ENCODE assay signal across 31 cellular contexts in the genomic region with DNA sequence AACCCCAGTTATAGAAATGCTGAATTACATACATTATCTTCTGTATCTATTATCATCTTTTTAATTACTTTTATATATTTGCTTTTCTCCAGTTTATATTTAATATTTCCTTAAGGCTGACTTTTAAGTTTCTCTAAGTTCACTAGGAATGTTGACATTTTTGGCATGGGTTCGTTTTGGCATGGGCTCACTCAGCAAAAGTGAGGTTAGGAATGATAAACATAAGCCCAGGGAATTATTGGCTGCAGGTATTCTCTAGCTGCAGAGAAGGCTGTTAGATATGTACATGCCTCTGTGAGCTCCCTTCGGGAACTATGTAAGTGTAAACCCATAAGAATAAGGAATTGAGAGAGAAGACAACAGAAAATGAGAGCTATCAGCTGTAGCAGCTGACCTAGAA.
"Had no signal": no experiment of that assay in that cellular context is flagged by ENCODE, and none has a peak within 500 bp of the region (broad histone marks: within the 10 kb centered on the region; RNA-seq: fewer than 3 reads in every experiment).

No MANE protein-coding gene starts in this region.

- H3K9ac ChIP-seq: SK-N-SH had no signal

- DNase-seq: activated CD4-positive, alpha-beta memory T cell treated with anti-CD3 and anti-CD28 coated beads, Interleukin-2, amount 10 ng/mL, durations not matched to agents 7 days and 5 days; activated CD4-positive, alpha-beta T cell treated with anti-CD3 and anti-CD28 coated beads for 1 hour; activated CD4-positive, alpha-beta T cell treated with anti-CD3 and anti-CD28 coated beads for 48 hours; activated CD4-positive, CD25-positive, alpha-beta regulatory T cell; activated CD8-positive, alpha-beta memory T cell treated with anti-CD3 and anti-CD28 coated beads for 24 hours; activated CD8-positive, alpha-beta memory T cell treated with anti-CD3 and anti-CD28 coated beads, Interleukin-2, amount 10 ng/mL, durations not matched to agents 7 days and 5 days; activated CD8-positive, alpha-beta memory T cell treated with anti-CD3 and anti-CD28 coated beads, Interleukin-2, amount 50 U/mL, for 48 hours; activated effector memory CD4-positive, alpha-beta T cell treated with Interleukin-2 at 50 U/mL for 16 hours; activated naive CD4-positive, alpha-beta T cell; activated naive CD8-positive, alpha-beta T cell treated with anti-CD3 and anti-CD28 coated beads, Interleukin-2, amount 10 ng/mL, durations not matched to agents 7 days and 5 days; activated T-cell treated with anti-CD3 and anti-CD28 coated beads, Interleukin-2, amount 50 U/mL, for 48 hours; central memory CD4-positive, alpha-beta T cell; Kasumi-1; KG1; NCI-H1105; NCI-H1436; NCI-H1694; NCI-H1930; NCI-H2081 treated with DMSO at 0.1 percent for 48 hours; NCI-H345; NCI-H524 treated with DMSO at 0.1 percent for 48 hours; NK-92 treated with Interleukin-12 subunit alpha and Interleukin-12 subunit beta, amount 100 ng/mL, for 24 hours; Right ventricle myocardium superior; SJCRH30; SK-N-SH; T-helper 17 cell; WERI-Rb-1 had no signal

- H3K27ac ChIP-seq: SJCRH30, WERI-Rb-1 had no signal

- H3K27ac Mint-ChIP-seq: activated CD4-positive, alpha-beta memory T cell treated with anti-CD3 and anti-CD28 coated beads, Interleukin-2, amount 10 ng/mL, durations not matched to agents 7 days and 5 days; activated CD8-positive, alpha-beta memory T cell treated with anti-CD3 and anti-CD28 coated beads, Interleukin-2, amount 10 ng/mL, durations not matched to agents 7 days and 5 days; activated naive CD4-positive, alpha-beta T cell treated with anti-CD3 and anti-CD28 coated beads, Interleukin-2, amount 50 U/mL, for 24 hours; activated naive CD8-positive, alpha-beta T cell treated with anti-CD3 and anti-CD28 coated beads, Interleukin-2, amount 10 ng/mL, durations not matched to agents 7 days and 5 days; brain; T-helper 17 cell had no signal

- H3K36me3 ChIP-seq: SJCRH30, WERI-Rb-1 had no signal

- ATAC-seq: activated CD8-positive, alpha-beta memory T cell treated with anti-CD3 and anti-CD28 coated beads, Interleukin-2, amount 10 ng/mL, durations not matched to agents 7 days and 5 days; T-helper 17 cell had no signal

- H3K9me3 ChIP-seq: SJCRH30, SK-N-SH had no signal

- FAIRE-seq: astrocyte, colon had no signal

- H3K36me3 Mint-ChIP-seq: activated CD8-positive, alpha-beta memory T cell treated with anti-CD3 and anti-CD28 coated beads, Interleukin-2, amount 10 ng/mL, durations not matched to agents 7 days and 5 days; activated naive CD4-positive, alpha-beta T cell treated with anti-CD3 and anti-CD28 coated beads, Interleukin-2, amount 50 U/mL, for 24 hours; activated naive CD8-positive, alpha-beta T cell treated with anti-CD3 and anti-CD28 coated beads, Interleukin-2, amount 10 ng/mL, durations not matched to agents 7 days and 5 days; brain had no signal

- H3K4me3 ChIP-seq: SJCRH30 had no signal

- H3K9me3 Mint-ChIP-seq: activated CD4-positive, alpha-beta memory T cell treated with anti-CD3 and anti-CD28 coated beads, Interleukin-2, amount 10 ng/mL, durations not matched to agents 7 days and 5 days; activated naive CD4-positive, alpha-beta T cell treated with anti-CD3 and anti-CD28 coated beads, Interleukin-2, amount 50 U/mL, for 24 hours; activated naive CD8-positive, alpha-beta T cell treated with anti-CD3 and anti-CD28 coated beads, Interleukin-2, amount 10 ng/mL, durations not matched to agents 7 days and 5 days had no signal

- H3K4me3 Mint-ChIP-seq: activated CD4-positive, alpha-beta memory T cell treated with anti-CD3 and anti-CD28 coated beads, Interleukin-2, amount 10 ng/mL, durations not matched to agents 7 days and 5 days; activated CD8-positive, alpha-beta memory T cell treated with anti-CD3 and anti-CD28 coated beads, Interleukin-2, amount 10 ng/mL, durations not matched to agents 7 days and 5 days; activated naive CD4-positive, alpha-beta T cell treated with anti-CD3 and anti-CD28 coated beads, Interleukin-2, amount 50 U/mL, for 24 hours; activated naive CD8-positive, alpha-beta T cell treated with anti-CD3 and anti-CD28 coated beads, Interleukin-2, amount 10 ng/mL, durations not matched to agents 7 days and 5 days; brain; T-helper 17 cell had no signal

- H3K4me1 Mint-ChIP-seq: activated CD4-positive, alpha-beta memory T cell treated with anti-CD3 and anti-CD28 coated beads, Interleukin-2, amount 10 ng/mL, durations not matched to agents 7 days and 5 days; activated CD8-positive, alpha-beta memory T cell treated with anti-CD3 and anti-CD28 coated beads, Interleukin-2, amount 10 ng/mL, durations not matched to agents 7 days and 5 days; activated naive CD4-positive, alpha-beta T cell treated with anti-CD3 and anti-CD28 coated beads, Interleukin-2, amount 50 U/mL, for 24 hours; activated naive CD8-positive, alpha-beta T cell treated with anti-CD3 and anti-CD28 coated beads, Interleukin-2, amount 10 ng/mL, durations not matched to agents 7 days and 5 days; T-helper 17 cell had no signal
